8 cellular contexts compared by ENCODE assay signal in genomic region chr1:238530209-238530851, GRCh38.
"Had no signal": no experiment of that assay in that cellular context is flagged by ENCODE, and none has a peak within 500 bp of the region (broad histone marks: within the 10 kb centered on the region; RNA-seq: fewer than 3 reads in every experiment).

No MANE protein-coding gene starts in this region.

- H3K4me3 ChIP-seq: GM23338, K562 had no signal

- ATAC-seq: GM23338, HepG2, K562 had no signal

- DNase-seq: H9, HCEC 1CT had no signal

- FAIRE-seq: H1, H54, HepG2, K562 had no signal

- H3K27ac ChIP-seq: HL-60 had no signal
